In genomic region chr7:39768434-39768833, GRCh38 we compare ENCODE assay signal across 5 cellular contexts.
A peak's percentile ranks its signal among the peaks of the same experiment; 100 is the strongest.
DNase-seq lines count a peak whose midpoint lies in the region; FAIRE-seq and TF ChIP-seq lines count a peak whose summit lies in the region.
"Not testable (repeated sequence)": the region's sequence is repeated elsewhere in the genome, so short reads cannot be mapped to it uniquely, and the experiment has no call there.

No MANE protein-coding gene starts in this region.

- not testable (repeated sequence) for H3K4me3 ChIP-seq in astrocyte (ENCODE audit: insufficient read depth, low read depth, low read length)

- not testable (repeated sequence) for H3K79me2 ChIP-seq in astrocyte (ENCODE audit: insufficient read depth, low read length)

- H3K4me3 Mint-ChIP-seq in IgD-negative memory B cell, nephron progenitor cell: not testable (repeated sequence)
- H3K4me3 Mint-ChIP-seq in astrocyte (ENCODE audit: unreplicated experiment): peak overlapping the region; percentile 67

- H3K4me2 ChIP-seq in astrocyte (ENCODE audit: low read length): not testable (repeated sequence)

- not testable (repeated sequence) for DNase-seq in astrocyte (ENCODE audit: low read depth)
- DNase-seq in kidney glomerular epithelial cell (lab: John Stamatoyannopoulos, UW) (peak; percentile 36), nephron progenitor cell (peak; percentile 17), putamen (ENCODE audit: low spot score) (peak; percentile 53)

- H3K4me1 Mint-ChIP-seq in IgD-negative memory B cell; astrocyte (ENCODE audit: low read depth, unreplicated experiment): not testable (repeated sequence)
- H3K4me1 Mint-ChIP-seq in nephron progenitor cell: peaks cover 25% of the 10 kb centered on the region

- H3K36me3 ChIP-seq in astrocyte (ENCODE audit: insufficient read depth, low read length): not testable (repeated sequence)

- H3K9me3 ChIP-seq in astrocyte (ENCODE audit: insufficient read depth, low read depth, low read length): not testable (repeated sequence)

- not testable (repeated sequence) for H3K27me3 Mint-ChIP-seq in IgD-negative memory B cell; astrocyte (ENCODE audit: low read depth, unreplicated experiment); nephron progenitor cell (ENCODE audit: low read depth, poor library complexity)

- H3K36me3 Mint-ChIP-seq in IgD-negative memory B cell (peaks cover 15% of the 10 kb centered on the region), nephron progenitor cell (ENCODE audit: low read depth) (peaks cover 41% of the 10 kb centered on the region)
- not testable (repeated sequence) for H3K36me3 Mint-ChIP-seq in astrocyte (ENCODE audit: low read depth, unreplicated experiment)

- peak overlapping the region in 2 of 3 donors; percentile 20 to 55 for H3K27ac Mint-ChIP-seq in IgD-negative memory B cell
- not testable (repeated sequence) for H3K27ac Mint-ChIP-seq in astrocyte (ENCODE audit: unreplicated experiment)
- peak overlapping the region; percentile 97 for H3K27ac Mint-ChIP-seq in nephron progenitor cell

- FAIRE-seq in astrocyte (lab: Jason Lieb, UNC): not testable (repeated sequence)

- not testable (repeated sequence) for H3K27ac ChIP-seq in astrocyte (ENCODE audit: low read depth, low read length)

- not testable (repeated sequence) for H3K9ac ChIP-seq in astrocyte (ENCODE audit: low read length)

- H3K4me1 ChIP-seq in astrocyte (ENCODE audit: insufficient read depth, low read length): not testable (repeated sequence)

- not testable (repeated sequence) for H2AFZ ChIP-seq in astrocyte (ENCODE audit: low read depth, low read length)

- TF ChIP-seq CTCF in astrocyte (IDR thresholded peaks at IDR 0.05; ENCODE audit: insufficient read depth, low read depth, low read length); nephron progenitor cell (IDR thresholded peaks at IDR 0.05): not testable (repeated sequence)

- not testable (repeated sequence) for H3K9me3 Mint-ChIP-seq in IgD-negative memory B cell; astrocyte (ENCODE audit: unreplicated experiment); nephron progenitor cell

- H4K20me1 ChIP-seq in astrocyte (ENCODE audit: insufficient read depth, low read length): not testable (repeated sequence)

- not testable (repeated sequence) for H3K27me3 ChIP-seq in astrocyte (ENCODE audit: insufficient read depth, low read length)
